ENCODE assay signal across 29 cellular contexts in the genomic region with DNA sequence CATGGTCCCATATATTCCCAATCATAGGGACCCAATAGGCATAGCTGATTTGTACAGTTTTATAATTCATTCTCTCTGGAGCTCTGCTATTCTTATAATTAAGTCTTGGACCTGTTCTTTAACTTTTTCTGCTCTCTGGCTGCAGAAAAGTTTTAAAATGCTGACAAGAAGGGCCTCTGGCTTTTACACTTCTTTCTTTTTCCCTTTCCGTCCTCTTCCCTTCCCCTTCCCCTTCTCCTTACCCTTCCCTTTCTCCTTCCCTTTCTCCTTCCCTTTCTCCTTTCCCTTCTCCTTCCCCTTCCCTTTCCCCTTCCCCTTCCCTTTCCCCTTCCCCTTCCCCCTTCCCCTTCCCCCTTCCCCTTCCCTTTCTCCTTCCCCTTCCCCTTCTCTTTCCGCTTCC.
DNase-seq lines count a peak whose midpoint lies in the region; ATAC-seq, FAIRE-seq and TF ChIP-seq lines count a peak whose summit lies in the region.
"Had no signal": no experiment of that assay in that cellular context is flagged by ENCODE, and none has a peak within 500 bp of the region (broad histone marks: within the 10 kb centered on the region; RNA-seq: fewer than 3 reads in every experiment).

No MANE protein-coding gene starts in this region.

- TF ChIP-seq POLR2A in HepG2 (IDR thresholded peaks at IDR 0.05; ENCODE audit: insufficient read depth in 1 of 2, low read depth in 2 of 2, low read length in 2 of 2) = no peak
- no peak for TF ChIP-seq POLR2A in right lobe of liver (IDR thresholded peaks at IDR 0.05)

- WGBS in HepG2 (ENCODE audit: low lambda C conversion rate) = 3% methylated on average over 2 of the region's 2 CpGs
- WGBS in right lobe of liver (ENCODE audit: insufficient coverage, low coverage, low lambda C conversion rate, missing lambda C conversion rate) = 25% methylated on average over 2 of the region's 2 CpGs

- H3K9ac ChIP-seq in HepG2 (ENCODE audit: insufficient read depth, low read depth, low read length) = no peak overlapping the region
- H3K9ac ChIP-seq: BLaER1; BLaER1 treated with 17β-estradiol and CSF1 and Interleukin-3, amounts not matched to agents 10 nM and 100 nM had no signal

- no peak for DNase-seq in HepG2 (ENCODE audit: low spot score)
- no peak for DNase-seq in right lobe of liver
- DNase-seq: 8988T; ACHN; AML-193; BE2C; C1 segment of cervical spinal cord; Caco-2; Calu3; CD4-positive, alpha-beta memory T cell; CD4-positive, alpha-beta T cell; CD4-positive, CD25-positive, alpha-beta regulatory T cell; CD8-positive, alpha-beta memory T cell; CD8-positive, alpha-beta T cell; COR-L47; DMS 273 treated with DMSO at 0.1 percent for 48 hours; DMS153; DMS53; DMS79; DMS79 treated with DMSO at 0.1 percent for 48 hours; DND-41; EL had no signal

- intact Hi-C loops in HepG2 (cut with micrococcal nuclease; ENCODE audit: unreplicated experiment) (no loop called here), right lobe of liver (cut with DNase I) (no loop called here)

- no peak for TF ChIP-seq RAD21 in HepG2 (CRISPR knock-in tag; IDR thresholded peaks at IDR 0.05)

- H3K9me3 ChIP-seq in HepG2 (ENCODE audit: low read length) = peaks cover 59% of the 10 kb centered on the region
- H3K9me3 ChIP-seq in right lobe of liver = no peaks in the 10 kb centered on the region
- H3K9me3 ChIP-seq: A549, BE2C, BLaER1, Caco-2 had no signal

- no TSS peak for BruUV-seq in HepG2 (replicated peaks; lab: Mats Ljungman, UMichigan)

- no peaks in the 10 kb centered on the region for H3K36me3 ChIP-seq in HepG2 (replicated peaks in 1 of 2; ENCODE audit: control insufficient read depth in 1 of 2, insufficient read depth in 2 of 2, low read length in 2 of 2)
- no peaks in the 10 kb centered on the region for H3K36me3 ChIP-seq in right lobe of liver
- H3K36me3 ChIP-seq: BE2C; BLaER1; BLaER1 treated with 17β-estradiol and CSF1 and Interleukin-3, amounts not matched to agents 10 nM and 100 nM had no signal

- H3K27me3 ChIP-seq in HepG2 (ENCODE audit: control insufficient read depth in 1 of 2, insufficient read depth in 2 of 2, low read length in 2 of 2) = no peaks in the 10 kb centered on the region
- H3K27me3 ChIP-seq in right lobe of liver = no peaks in the 10 kb centered on the region
- H3K27me3 ChIP-seq: BE2C; BLaER1; BLaER1 treated with 17β-estradiol and CSF1 and Interleukin-3, amounts not matched to agents 10 nM and 100 nM had no signal

- in situ Hi-C loops in HepG2 (cut with HindIII; ENCODE audit: extremely low pct_ligation_motif_present, low pct_unique_long_range_greater_than_20kb) = no loop called here

- FAIRE-seq in HepG2 (lab: Jason Lieb, UNC) = no peak
- FAIRE-seq: A204.1, A549, D721Med had no signal

- TF ChIP-seq EP300 in HepG2 (IDR thresholded peaks at IDR 0.05; ENCODE audit: low read depth in 2 of 2, low read length in 2 of 2) = no peak
- no peak for TF ChIP-seq EP300 in HepG2 (CRISPR knock-in tag; IDR thresholded peaks at IDR 0.05; ENCODE audit: borderline replicate concordance)

- H3K4me1 ChIP-seq in HepG2 (ENCODE audit: insufficient read depth, low read length) (no peaks in the 10 kb centered on the region), right lobe of liver (no peaks in the 10 kb centered on the region)
- H3K4me1 ChIP-seq: A549, BE2C, BLaER1 had no signal

- H3K79me2 ChIP-seq in HepG2 (ENCODE audit: insufficient read depth, low read length) = no peaks in the 10 kb centered on the region

- no peaks in the 10 kb centered on the region for H4K20me1 ChIP-seq in HepG2 (ENCODE audit: insufficient read depth, low read length)
- H4K20me1 ChIP-seq: BLaER1; BLaER1 treated with 17β-estradiol and CSF1 and Interleukin-3, amounts not matched to agents 10 nM and 100 nM had no signal

- ATAC-seq in HepG2 (no peak), right lobe of liver (no peak)
- ATAC-seq: A549; CD8-positive, alpha-beta T cell had no signal

- TF ChIP-seq CTCF in HepG2 (CRISPR knock-in tag; IDR thresholded peaks at IDR 0.05) (no peak), right lobe of liver (IDR thresholded peaks at IDR 0.05) (no peak)

- H3K4me3 ChIP-seq in HepG2 (replicated peaks in 1 of 3; ENCODE audit: insufficient read depth in 1 of 3, low read depth in 2 of 3, low read length in 3 of 3) (no peak overlapping the region), right lobe of liver (no peak overlapping the region)
- H3K4me3 ChIP-seq: A549; BLaER1; BLaER1 treated with 17β-estradiol and CSF1 and Interleukin-3, amounts not matched to agents 10 nM and 100 nM had no signal

- H2AFZ ChIP-seq in HepG2 (ENCODE audit: low read length) = no peak overlapping the region

- CTCF ChIA-PET in HepG2 (lab: Yijun Ruan, JAX; ENCODE audit: low intra/inter-chr PET ratio, low total read pairs) = no interaction called here

- POLR2A ChIA-PET in HepG2 (lab: Yijun Ruan, JAX) = no interaction called here

- H3K27ac ChIP-seq in HepG2 (ENCODE audit: extremely low read length, insufficient read depth, low read length) = no peak overlapping the region
- H3K27ac ChIP-seq in right lobe of liver = no peak overlapping the region
- H3K27ac ChIP-seq: 22Rv1; A549; BLaER1; BLaER1 treated with 17β-estradiol and CSF1 and Interleukin-3, amounts not matched to agents 10 nM and 100 nM; C4-2B had no signal

- no peak overlapping the region for H3K4me2 ChIP-seq in HepG2 (ENCODE audit: low read depth, low read length)
- H3K4me2 ChIP-seq: A549; BLaER1; BLaER1 treated with 17β-estradiol and CSF1 and Interleukin-3, amounts not matched to agents 10 nM and 100 nM had no signal

TF ChIP-seq in HepG2, 621 proteins besides CTCF, POLR2A, EP300 and RAD21:
- TF ChIP-seq PCBP2 (optimal IDR thresholded peaks at IDR 0.05; ENCODE audit: low read depth, low read length, poor library complexity, severe bottlenecking) (peak; percentile 90), ZNF777 (CRISPR knock-in tag; IDR thresholded peaks at IDR 0.05) (no peak), ZNF234 (CRISPR knock-in tag; conservative IDR thresholded peaks at IDR 0.05) (no peak), HNRNPK (IDR thresholded peaks at IDR 0.05; ENCODE audit: low read depth, low read length, poor library complexity, severe bottlenecking) (peak; percentile 26)
